Comparison of ENCODE assay signal across 15 cellular contexts in the genomic region with DNA sequence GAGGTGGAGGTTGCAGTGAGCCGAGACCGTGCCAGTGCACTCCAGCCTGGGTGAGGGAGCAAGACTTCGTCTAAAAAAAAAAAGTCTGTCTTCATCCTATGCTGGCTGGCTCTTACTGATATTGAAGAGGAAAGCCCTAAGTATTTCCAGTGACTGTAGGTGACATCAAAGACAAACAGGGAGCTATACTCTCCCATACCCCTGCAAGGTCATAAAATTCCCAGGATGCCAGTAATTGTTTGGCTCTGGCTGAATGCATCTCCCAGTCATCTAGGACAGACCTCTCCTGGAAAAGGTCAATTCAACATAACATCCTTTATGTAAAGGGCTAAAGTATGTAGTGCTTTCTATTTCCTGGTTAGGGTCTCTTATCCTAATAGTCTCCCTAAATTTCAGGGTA. TPM values are rescaled to one million over a fixed set of nuclear protein-coding genes. Genes with fewer than 3 reads are reported as not detected.
DNase-seq lines count a peak whose midpoint lies in the region; ATAC-seq and TF ChIP-seq lines count a peak whose summit lies in the region.
"Had no signal": no experiment of that assay in that cellular context is flagged by ENCODE, and none has a peak within 500 bp of the region (broad histone marks: within the 10 kb centered on the region; RNA-seq: fewer than 3 reads in every experiment).

No MANE protein-coding gene starts in this region.

- no peaks in the 10 kb centered on the region for H3K23me2 ChIP-seq in H9 (ENCODE audit: insufficient read length, low read depth, low read length, poor library complexity, severe bottlenecking)

- no peak overlapping the region for H2BK12ac ChIP-seq in H9 (ENCODE audit: insufficient read length, low read depth, low read length)

- H2BK5ac ChIP-seq in H9 (ENCODE audit: insufficient read length, low read length) = no peak overlapping the region

- intact Hi-C loops in vagina (cut with DNase I) = no loop called here

- no peak overlapping the region for H3K18ac ChIP-seq in H9 (ENCODE audit: insufficient read length, low read depth, low read length)

- no peak overlapping the region for H2BK120ac ChIP-seq in H9 (ENCODE audit: low read depth, low read length, poor library complexity, severe bottlenecking)

- no peaks in the 10 kb centered on the region for H3K27me3 Mint-ChIP-seq in H9 (ENCODE audit: low read depth)
- H3K27me3 Mint-ChIP-seq in WTC11 (ENCODE audit: low read depth) = no peaks in the 10 kb centered on the region
- H3K27me3 Mint-ChIP-seq: B cell had no signal

- no peak overlapping the region for H3K56ac ChIP-seq in H9 (ENCODE audit: insufficient read length, low read depth, low read length)

- H3K9ac ChIP-seq in H9 (ENCODE audit: extremely low read depth, insufficient read length, low read length) = no peak overlapping the region

- no peaks in the 10 kb centered on the region for H3K79me2 ChIP-seq in H9 (ENCODE audit: insufficient read depth, low read length)

- H2AFZ ChIP-seq in H9 (ENCODE audit: low read length) = no peak overlapping the region

- H3K14ac ChIP-seq in H9 (ENCODE audit: insufficient read depth, low read length) = no peak overlapping the region

- no peaks in the 10 kb centered on the region for H3K79me1 ChIP-seq in H9 (ENCODE audit: insufficient read depth, low read depth, low read length, poor library complexity, severe bottlenecking)

- WGBS in H9 (ENCODE audit: extremely low coverage, insufficient read length, low lambda C conversion rate) = no CpG with 5 or more reads among the region's 3 CpGs

- H3K4me2 ChIP-seq in H9 (ENCODE audit: insufficient read depth, insufficient read length, low read length) = no peak overlapping the region

- no peaks in the 10 kb centered on the region for H4K20me1 ChIP-seq in H9 (ENCODE audit: control insufficient read depth, insufficient read depth, insufficient read length)

- no peak overlapping the region for H2BK15ac ChIP-seq in H9 (ENCODE audit: low read depth, low read length)

- no peak overlapping the region for H3T11ph ChIP-seq in H9 (ENCODE audit: low read length)

- H3K4me1 ChIP-seq in H9 (ENCODE audit: insufficient read depth, low read length) (no peaks in the 10 kb centered on the region), vagina (no peaks in the 10 kb centered on the region)

- CTCF ChIA-PET in WTC11 (lab: Charles Lee) = interaction anchor here (1.6 kb wide), 1 partner anchor 8 kb away, joined by 10 read pairs; the partner anchor contains the start of gene ZBBX

- H2BK20ac ChIP-seq in H9 (ENCODE audit: low read depth, low read length, poor library complexity, severe bottlenecking) = no peak overlapping the region

- no peak overlapping the region for H3K4me3 ChIP-seq in vagina

- H3K27ac Mint-ChIP-seq in H9 (no peak overlapping the region), WTC11 (no peak overlapping the region)
- H3K27ac Mint-ChIP-seq: B cell; CD4-positive, alpha-beta T cell had no signal

- H3K36me3 Mint-ChIP-seq in H9 (ENCODE audit: insufficient read depth in 1 of 3, low read depth in 3 of 3) (no peaks in the 10 kb centered on the region), WTC11 (no peaks in the 10 kb centered on the region)

- TF ChIP-seq POLR2A in vagina (IDR thresholded peaks at IDR 0.05) = no peak

- no peaks in the 10 kb centered on the region for H3K27me3 ChIP-seq in H9 (ENCODE audit: insufficient read depth, low read length)
- H3K27me3 ChIP-seq in vagina = no peaks in the 10 kb centered on the region

- H3K4ac ChIP-seq in H9 (ENCODE audit: low read depth, low read length) = no peak overlapping the region

- H4K5ac ChIP-seq in H9 (ENCODE audit: insufficient read length, low read depth, low read length) = no peak overlapping the region

- DNase-seq in H9 (peak; percentile 31), WTC11 (ENCODE audit: low spot score) (peak; percentile 13), islet precursor cell (peak; percentile 87), NOMO-1 treated with dmso at 0.1 percent for 144 hours (lab: John Stamatoyannopoulos, UW; ENCODE audit: unreplicated experiment) (no peak), medulla oblongata (ENCODE audit: extremely low spot score) (no peak), vagina (ENCODE audit: extremely low spot score in 2 of 2) (no peak)
- DNase-seq in stimulated activated CD4-positive, alpha-beta T cell treated with anti-CD3 and anti-CD28 coated beads, Interleukin-4, amount 100 ng/mL, for 24 hours = no peak
- DNase-seq: C1 segment of cervical spinal cord; Calu3; CD4-positive, alpha-beta T cell; DMS 273 treated with DMSO at 0.1 percent for 48 hours; DMS79; IMR-90 had no signal

- H3K4me3 Mint-ChIP-seq in H9 (no peak overlapping the region), WTC11 (no peak overlapping the region)
- H3K4me3 Mint-ChIP-seq: B cell; CD4-positive, alpha-beta T cell had no signal

- no peak overlapping the region for H2AK5ac ChIP-seq in H9 (ENCODE audit: insufficient read length, low read length)

- peak; percentile 96 for ATAC-seq in WTC11

- POLR2A ChIA-PET in WTC11 (lab: Charles Lee) = no interaction called here

- H3K23ac ChIP-seq in H9 (ENCODE audit: insufficient read length, low read depth, low read length) = no peak overlapping the region

- no peak overlapping the region for H4K91ac ChIP-seq in H9 (ENCODE audit: insufficient read length, low read depth, low read length)

- H3K36me3 ChIP-seq in vagina = no peaks in the 10 kb centered on the region

- no peaks in the 10 kb centered on the region for H3K9me3 Mint-ChIP-seq in H9
- H3K9me3 Mint-ChIP-seq in WTC11 = no peaks in the 10 kb centered on the region
- H3K9me3 Mint-ChIP-seq: CD4-positive, alpha-beta T cell had no signal

- no peak overlapping the region for H4K8ac ChIP-seq in H9 (replicated peaks; ENCODE audit: insufficient read length, low read depth, low read length)

- peaks cover 0 to 4% of the 10 kb centered on the region in 2 experiments; a peak in 2 of 4 replicates for H3K4me1 Mint-ChIP-seq in H9
- 0 out of 2 replicates have a peak, but pooled peaks cover 4% of the 10 kb centered on the region for H3K4me1 Mint-ChIP-seq in WTC11
- H3K4me1 Mint-ChIP-seq: B cell had no signal

- TF ChIP-seq CTCF in H9 (conservative IDR thresholded peaks at IDR 0.05) (no peak), WTC11 (IDR thresholded peaks at IDR 0.05) (no peak), vagina (IDR thresholded peaks at IDR 0.05) (no peak)

- H3K27ac ChIP-seq in H9 (ENCODE audit: insufficient read length, low read depth, low read length) (no peak overlapping the region), vagina (no peak overlapping the region)

- H3K9me3 ChIP-seq in H9 (ENCODE audit: control insufficient read depth, low read depth, low read length) (no peaks in the 10 kb centered on the region), vagina (no peaks in the 10 kb centered on the region)

TF ChIP-seq in WTC11, 78 proteins besides CTCF, POLR2A, EP300 and RAD21:
- TF ChIP-seq ZNF416 (CRISPR knock-in tag; IDR thresholded peaks at IDR 0.05) = no peak
- TF ChIP-seq, protein P1, sequence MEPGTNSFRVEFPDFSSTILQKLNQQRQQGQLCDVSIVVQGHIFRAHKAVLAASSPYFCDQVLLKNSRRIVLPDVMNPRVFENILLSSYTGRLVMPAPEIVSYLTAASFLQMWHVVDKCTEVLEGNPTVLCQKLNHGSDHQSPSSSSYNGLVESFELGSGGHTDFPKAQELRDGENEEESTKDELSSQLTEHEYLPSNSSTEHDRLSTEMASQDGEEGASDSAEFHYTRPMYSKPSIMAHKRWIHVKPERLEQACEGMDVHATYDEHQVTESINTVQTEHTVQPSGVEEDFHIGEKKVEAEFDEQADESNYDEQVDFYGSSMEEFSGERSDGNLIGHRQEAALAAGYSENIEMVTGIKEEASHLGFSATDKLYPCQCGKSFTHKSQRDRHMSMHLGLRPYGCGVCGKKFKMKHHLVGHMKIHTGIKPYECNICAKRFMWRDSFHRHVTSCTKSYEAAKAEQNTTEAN (CRISPR knock-in tag; IDR thresholded peaks at IDR 0.05) = no peak
- no peak for TF ChIP-seq RELA (CRISPR knock-in tag; IDR thresholded peaks at IDR 0.05; ENCODE audit: borderline replicate concordance)
- TF ChIP-seq JAZF1 (CRISPR knock-in tag; IDR thresholded peaks at IDR 0.05) = no peak
- TF ChIP-seq NR1H2 (CRISPR knock-in tag; IDR thresholded peaks at IDR 0.05) = no peak
- no peak for TF ChIP-seq ZNF671 (CRISPR knock-in tag; IDR thresholded peaks at IDR 0.05)
- no peak for TF ChIP-seq ZNF121 (CRISPR knock-in tag; IDR thresholded peaks at IDR 0.05)
- no peak for TF ChIP-seq FOXJ3 (CRISPR knock-in tag; IDR thresholded peaks at IDR 0.05; ENCODE audit: borderline replicate concordance)
- TF ChIP-seq IRF2 (CRISPR knock-in tag; IDR thresholded peaks at IDR 0.05; ENCODE audit: borderline replicate concordance, low read depth) = no peak

RNA-seq across cellular contexts. Expression of gene ZBBX, which starts 8.0 kb away (rescaled TPM):
- 1.6 and 2.4 TPM in 2 replicates for total RNA-seq in H9 (2021)
- 1.1 to 1.9 TPM (median 1.4 TPM) in 3 replicates for total RNA-seq in WTC11 (2021)
- not detected for total RNA-seq in vagina
- total RNA-seq: B cell; CD4-positive, alpha-beta T cell; HT-29; IMR-90 had no signal

Comparison
In these comparisons a context has a peak if more than half of its experiments do, and no peak if none do; other contexts are left out.
1. DNase-seq: peak in H9 (single experiment), WTC11 (single experiment) and islet precursor cell (single experiment); none in NOMO-1 treated with dmso at 0.1 percent for 144 hours (single experiment), medulla oblongata (single experiment), stimulated activated CD4-positive, alpha-beta T cell treated with anti-CD3 and anti-CD28 coated beads, Interleukin-4, amount 100 ng/mL, for 24 hours (single experiment) and vagina (0 of 2).